In the genomic region with DNA sequence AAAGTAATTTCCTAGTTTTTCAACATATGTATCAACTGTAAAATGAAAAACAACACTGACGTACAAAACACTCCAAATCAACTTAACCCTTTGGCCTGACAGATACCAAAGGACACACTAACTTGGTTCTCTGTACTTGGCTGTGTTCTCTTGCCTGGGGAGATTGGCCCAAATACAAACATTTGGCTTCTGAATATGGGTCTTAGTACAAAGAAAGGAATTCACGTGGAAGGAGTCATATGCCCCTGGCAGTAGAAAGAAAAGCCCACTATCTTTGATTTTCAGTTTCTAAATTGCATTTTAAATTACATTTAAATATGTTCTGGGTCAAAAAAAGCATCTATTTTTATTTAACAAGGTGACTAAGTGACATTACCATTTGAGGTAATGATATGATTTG, we compare ENCODE assay signal across 13 cellular contexts.
DNase-seq lines count a peak whose midpoint lies in the region; ATAC-seq and TF ChIP-seq lines count a peak whose summit lies in the region.
"Had no signal": no experiment of that assay in that cellular context is flagged by ENCODE, and none has a peak within 500 bp of the region (broad histone marks: within the 10 kb centered on the region; RNA-seq: fewer than 3 reads in every experiment).

No MANE protein-coding gene starts in this region.

- no peaks in the 10 kb centered on the region for H3K27me3 Mint-ChIP-seq in activated naive CD4-positive, alpha-beta T cell treated with anti-CD3 and anti-CD28 coated beads for 36 hours (ENCODE audit: low read depth)
- H3K27me3 Mint-ChIP-seq: B cell; effector memory CD8-positive, alpha-beta T cell had no signal

- no peak overlapping the region for H3K4me3 ChIP-seq in vagina

- no peak for TF ChIP-seq POLR2A in vagina (IDR thresholded peaks at IDR 0.05)

- intact Hi-C loops in activated naive CD4-positive, alpha-beta T cell treated with anti-CD3 and anti-CD28 coated beads for 36 hours (cut with micrococcal nuclease): no loop called here
- intact Hi-C loops in vagina (cut with DNase I): no loop called here

- H3K36me3 Mint-ChIP-seq in activated naive CD4-positive, alpha-beta T cell treated with anti-CD3 and anti-CD28 coated beads, Interleukin-2, amount 50 U/mL, for 72 hours: peaks cover 41 to 85% of the 10 kb centered on the region in 2 donors
- peaks cover 74% of the 10 kb centered on the region for H3K36me3 Mint-ChIP-seq in activated naive CD4-positive, alpha-beta T cell treated with anti-CD3 and anti-CD28 coated beads for 36 hours (ENCODE audit: low read depth)

- no peaks in the 10 kb centered on the region for H3K27me3 ChIP-seq in vagina

- H3K4me3 Mint-ChIP-seq in activated naive CD4-positive, alpha-beta T cell treated with anti-CD3 and anti-CD28 coated beads for 36 hours: no peak overlapping the region
- H3K4me3 Mint-ChIP-seq: B cell; effector memory CD8-positive, alpha-beta T cell had no signal

- H3K4me1 Mint-ChIP-seq in activated naive CD4-positive, alpha-beta T cell treated with anti-CD3 and anti-CD28 coated beads for 36 hours (ENCODE audit: low read depth): peaks cover 14% of the 10 kb centered on the region

- no peaks in the 10 kb centered on the region for H3K36me3 ChIP-seq in vagina

- H3K27ac ChIP-seq in vagina: peak overlapping the region; percentile 4

- peak overlapping the region; percentile 1 to 72 for H3K27ac Mint-ChIP-seq in activated naive CD4-positive, alpha-beta T cell treated with anti-CD3 and anti-CD28 coated beads, Interleukin-2, amount 50 U/mL, for 72 hours
- no peak overlapping the region for H3K27ac Mint-ChIP-seq in activated naive CD4-positive, alpha-beta T cell treated with anti-CD3 and anti-CD28 coated beads for 36 hours

- no peak for ATAC-seq in activated naive CD4-positive, alpha-beta T cell treated with anti-CD3 and anti-CD28 coated beads, Interleukin-2, amount 50 U/mL, for 72 hours
- ATAC-seq in HG02759 (IDR thresholded peaks at IDR 0.05; ENCODE audit: unreplicated experiment): no peak
- ATAC-seq in GM21723 (IDR thresholded peaks at IDR 0.05; ENCODE audit: unreplicated experiment): no peak
- ATAC-seq: effector memory CD8-positive, alpha-beta T cell had no signal

- TF ChIP-seq CTCF in vagina (IDR thresholded peaks at IDR 0.05): no peak

- H3K9me3 ChIP-seq in vagina: no peaks in the 10 kb centered on the region

- CTCF ChIA-PET in activated naive CD4-positive, alpha-beta T cell treated with anti-CD3 and anti-CD28 coated beads for 36 hours (lab: Charles Lee): no interaction called here

- peaks cover 12% of the 10 kb centered on the region for H3K4me1 ChIP-seq in vagina

- DNase-seq in activated naive CD4-positive, alpha-beta T cell treated with anti-CD3 and anti-CD28 coated beads, Interleukin-2, amount 50 U/mL, for 72 hours (ENCODE audit: low spot score in 2 of 2): no peak
- no peak for DNase-seq in activated naive CD4-positive, alpha-beta T cell treated with anti-CD3 and anti-CD28 coated beads for 36 hours
- DNase-seq in amniotic epithelial cell (ENCODE audit: low read depth) (peak; percentile 44), fibroblast of the conjunctiva (ENCODE audit: low read depth) (peak; percentile 93), vagina (ENCODE audit: extremely low spot score in 2 of 2) (no peak), NCI-H187 (lab: John Stamatoyannopoulos, UW) (no peak)
- DNase-seq: activated CD4-positive, alpha-beta T cell treated with anti-CD3 and anti-CD28 coated beads for 48 hours; activated gamma-delta T cell treated with Interleukin-2 at 50 U/mL for 16 hours; effector memory CD8-positive, alpha-beta T cell; NCI-H1105 treated with DMSO at 0.1 percent for 48 hours had no signal

- H3K9me3 Mint-ChIP-seq in activated naive CD4-positive, alpha-beta T cell treated with anti-CD3 and anti-CD28 coated beads, Interleukin-2, amount 50 U/mL, for 72 hours: peaks cover 6 to 18% of the 10 kb centered on the region in 2 donors
- H3K9me3 Mint-ChIP-seq in activated naive CD4-positive, alpha-beta T cell treated with anti-CD3 and anti-CD28 coated beads for 36 hours: peaks cover 9% of the 10 kb centered on the region
- H3K9me3 Mint-ChIP-seq: effector memory CD8-positive, alpha-beta T cell had no signal

Comparison
In these comparisons a context has a peak if more than half of its experiments do, and no peak if none do; other contexts are left out.
1. DNase-seq: peak in amniotic epithelial cell (single experiment) and fibroblast of the conjunctiva (single experiment); none in activated naive CD4-positive, alpha-beta T cell treated with anti-CD3 and anti-CD28 coated beads, Interleukin-2, amount 50 U/mL, for 72 hours (0 of 2), activated naive CD4-positive, alpha-beta T cell treated with anti-CD3 and anti-CD28 coated beads for 36 hours (single experiment), vagina (0 of 2) and NCI-H187 (0 of 2).